Comparison of ENCODE assay signal across 26 cellular contexts in the genomic region with DNA sequence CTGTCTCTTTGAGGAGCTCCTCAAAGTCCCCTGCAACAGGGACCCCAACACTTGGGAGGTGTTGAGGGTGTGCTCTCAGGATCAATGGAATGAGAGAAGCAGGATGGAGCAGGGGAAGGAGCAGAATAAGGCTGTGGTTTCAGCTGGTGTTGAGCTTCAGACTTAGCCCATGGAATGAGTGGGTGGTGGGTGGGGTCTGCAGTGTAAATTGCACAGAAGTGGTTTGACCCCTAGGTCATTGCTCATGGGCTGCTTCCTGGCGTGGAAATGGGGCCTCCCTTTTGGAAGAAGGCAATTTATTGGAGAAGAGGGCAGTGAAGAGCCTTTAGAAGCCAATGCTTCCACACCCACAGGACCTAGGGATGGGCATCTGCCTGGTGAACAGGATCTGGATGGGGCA. TPM values are rescaled to one million over a fixed set of nuclear protein-coding genes. Genes with fewer than 3 reads are reported as not detected.
DNase-seq lines count a peak whose midpoint lies in the region; ATAC-seq and TF ChIP-seq lines count a peak whose summit lies in the region.
"Had no signal": no experiment of that assay in that cellular context is flagged by ENCODE, and none has a peak within 500 bp of the region (broad histone marks: within the 10 kb centered on the region; RNA-seq: fewer than 3 reads in every experiment).

No MANE protein-coding gene starts in this region.

- no peak overlapping the region for H2AFZ ChIP-seq in SK-N-SH (ENCODE audit: low read depth)

- CTCF ChIA-PET in SK-N-SH (lab: Yijun Ruan, JAX): interaction anchor here (1.0 to 1.2 kb wide), 3 partner anchors 29 to 535 kb away, joined by 3 to 5 read pairs (median 4); no protein-coding TSS in a partner anchor

- no peak overlapping the region for H3K27ac Mint-ChIP-seq in stimulated activated naive CD8-positive, alpha-beta T cell treated with anti-CD3 and anti-CD28 coated beads, Interleukin-15, amount 100 ng/mL, for 72 hours
- H3K27ac Mint-ChIP-seq: endodermal cell; natural killer cell treated with Interleukin-12 subunit alpha and Interleukin-12 subunit beta and Interleukin-15 and Interleukin-18, amount 100 ng/mL, for 72 hours had no signal

- no peak for TF ChIP-seq RAD21 in SK-N-SH (IDR thresholded peaks at IDR 0.05; ENCODE audit: low read length)

- H3K4me3 ChIP-seq in right atrium auricular region: no peak overlapping the region
- no peak overlapping the region for H3K4me3 ChIP-seq in SK-N-SH (ENCODE audit: low read depth in 2 of 2, low read length in 1 of 2)
- H3K4me3 ChIP-seq: breast epithelium, coronary artery, sigmoid colon, suprapubic skin, uterus had no signal

- peak; percentile 29 for DNase-seq in stimulated activated naive CD8-positive, alpha-beta T cell treated with anti-CD3 and anti-CD28 coated beads, Interleukin-15, Interleukin-2, amounts not matched to agents 100 U/mL and 50 U/mL, for 24 hours
- DNase-seq in stimulated activated naive CD8-positive, alpha-beta T cell treated with anti-CD3 and anti-CD28 coated beads, Interleukin-15, amount 100 ng/mL, for 72 hours: no peak
- peak; percentile 91 for DNase-seq in SW480 (ENCODE audit: low spot score)
- peak; percentile 44 for DNase-seq in islet precursor cell
- no peak for DNase-seq in NK-92 (lab: John Stamatoyannopoulos, UW; ENCODE audit: unreplicated experiment)
- DNase-seq in right atrium auricular region (ENCODE audit: low spot score): no peak
- no peak for DNase-seq in NCI-H187 treated with DMSO at 0.1 percent for 48 hours (lab: John Stamatoyannopoulos, UW)
- DNase-seq in SK-N-SH: no peak
- DNase-seq: activated CD4-positive, alpha-beta T cell treated with anti-CD3 and anti-CD28 coated beads for 1 hour; glutamatergic neuron; H7; KG1; left cardiac atrium; MV-4-11; NCI-H187; NCI-H226; NCI-H82; OCI-M1; SHP77; sigmoid colon; uterus had no signal

- H3K27ac ChIP-seq in right atrium auricular region: no peak overlapping the region
- H3K27ac ChIP-seq in SK-N-SH (ENCODE audit: low read depth in 2 of 2, low read length in 1 of 2): no peak overlapping the region
- H3K27ac ChIP-seq: breast epithelium, coronary artery, sigmoid colon, suprapubic skin, uterus had no signal

- peaks cover 13 to 17% of the 10 kb centered on the region in 2 donors for H3K9me3 Mint-ChIP-seq in stimulated activated naive CD8-positive, alpha-beta T cell treated with anti-CD3 and anti-CD28 coated beads, Interleukin-15, amount 100 ng/mL, for 72 hours
- H3K9me3 Mint-ChIP-seq: natural killer cell treated with Interleukin-12 subunit alpha and Interleukin-12 subunit beta and Interleukin-15 and Interleukin-18, amount 100 ng/mL, for 72 hours had no signal

- H3K9me3 ChIP-seq in right atrium auricular region (no peaks in the 10 kb centered on the region), SK-N-SH (no peaks in the 10 kb centered on the region)
- H3K9me3 ChIP-seq: uterus had no signal

- POLR2A ChIA-PET in SK-N-SH (lab: Yijun Ruan, JAX): no interaction called here

- no peaks in the 10 kb centered on the region for H3K79me2 ChIP-seq in SK-N-SH (ENCODE audit: insufficient read depth)

- no peak overlapping the region for H3K4me2 ChIP-seq in SK-N-SH

- no peak for ATAC-seq in stimulated activated naive CD8-positive, alpha-beta T cell treated with anti-CD3 and anti-CD28 coated beads, Interleukin-15, Interleukin-2, amounts not matched to agents 100 U/mL and 50 U/mL, for 24 hours
- no peak for ATAC-seq in stimulated activated naive CD8-positive, alpha-beta T cell treated with anti-CD3 and anti-CD28 coated beads, Interleukin-15, amount 100 ng/mL, for 72 hours
- ATAC-seq: left cardiac atrium; natural killer cell treated with Interleukin-12 subunit alpha and Interleukin-12 subunit beta and Interleukin-15 and Interleukin-18, amount 100 ng/mL, for 72 hours had no signal

- no peaks in the 10 kb centered on the region for H3K4me1 ChIP-seq in right atrium auricular region
- no peaks in the 10 kb centered on the region for H3K4me1 ChIP-seq in SK-N-SH (ENCODE audit: control insufficient read depth in 1 of 2, insufficient read depth in 2 of 2, low read depth in 1 of 2, low read length in 1 of 2)
- H3K4me1 ChIP-seq: breast epithelium, sigmoid colon, suprapubic skin, uterus had no signal

- H3K4me1 Mint-ChIP-seq in stimulated activated naive CD8-positive, alpha-beta T cell treated with anti-CD3 and anti-CD28 coated beads, Interleukin-15, amount 100 ng/mL, for 72 hours: peaks cover 53% of the 10 kb centered on the region

- H3K27me3 Mint-ChIP-seq in stimulated activated naive CD8-positive, alpha-beta T cell treated with anti-CD3 and anti-CD28 coated beads, Interleukin-15, amount 100 ng/mL, for 72 hours: peaks cover 37% of the 10 kb centered on the region

- H3K4me3 Mint-ChIP-seq in stimulated activated naive CD8-positive, alpha-beta T cell treated with anti-CD3 and anti-CD28 coated beads, Interleukin-15, amount 100 ng/mL, for 72 hours: no peak overlapping the region
- H3K4me3 Mint-ChIP-seq: endodermal cell; natural killer cell treated with Interleukin-12 subunit alpha and Interleukin-12 subunit beta and Interleukin-15 and Interleukin-18, amount 100 ng/mL, for 72 hours had no signal

- no peak overlapping the region for H3K9ac ChIP-seq in SK-N-SH

- no peaks in the 10 kb centered on the region for H3K9me2 ChIP-seq in SK-N-SH

- H4K20me1 ChIP-seq in SK-N-SH (ENCODE audit: insufficient read depth): no peaks in the 10 kb centered on the region

- 18% methylated on average over 1 of the region's 1 CpG for WGBS in SK-N-SH (ENCODE audit: low lambda C conversion rate)

- H3K27me3 ChIP-seq in right atrium auricular region (no peaks in the 10 kb centered on the region), SK-N-SH (ENCODE audit: insufficient read depth) (peaks cover 4% of the 10 kb centered on the region; the same call in 1 of the 2 replicates)
- H3K27me3 ChIP-seq: breast epithelium had no signal

- no peak for TF ChIP-seq CTCF in right atrium auricular region (IDR thresholded peaks at IDR 0.05)
- TF ChIP-seq CTCF in SK-N-SH (IDR thresholded peaks at IDR 0.05): no peak

- H3F3A ChIP-seq in SK-N-SH (replicated peaks; ENCODE audit: insufficient read depth): no peaks in the 10 kb centered on the region

- H3K36me3 ChIP-seq in right atrium auricular region (no peaks in the 10 kb centered on the region), SK-N-SH (replicated peaks in 1 of 2; ENCODE audit: control insufficient read depth in 1 of 2, insufficient read depth in 2 of 2, low read length in 1 of 2) (no peaks in the 10 kb centered on the region)
- H3K36me3 ChIP-seq: breast epithelium, sigmoid colon, suprapubic skin, uterus had no signal

- no peak for TF ChIP-seq EP300 in SK-N-SH (IDR thresholded peaks at IDR 0.05; ENCODE audit: borderline replicate concordance in 1 of 2, low read depth in 1 of 2, low read length in 1 of 2)

TF ChIP-seq in SK-N-SH, 30 proteins besides CTCF, POLR2A, EP300 and RAD21 (continues in another document):
- TF ChIP-seq RCOR1 (IDR thresholded peaks at IDR 0.05; ENCODE audit: low read length): no peak
- TF ChIP-seq, protein P1, sequence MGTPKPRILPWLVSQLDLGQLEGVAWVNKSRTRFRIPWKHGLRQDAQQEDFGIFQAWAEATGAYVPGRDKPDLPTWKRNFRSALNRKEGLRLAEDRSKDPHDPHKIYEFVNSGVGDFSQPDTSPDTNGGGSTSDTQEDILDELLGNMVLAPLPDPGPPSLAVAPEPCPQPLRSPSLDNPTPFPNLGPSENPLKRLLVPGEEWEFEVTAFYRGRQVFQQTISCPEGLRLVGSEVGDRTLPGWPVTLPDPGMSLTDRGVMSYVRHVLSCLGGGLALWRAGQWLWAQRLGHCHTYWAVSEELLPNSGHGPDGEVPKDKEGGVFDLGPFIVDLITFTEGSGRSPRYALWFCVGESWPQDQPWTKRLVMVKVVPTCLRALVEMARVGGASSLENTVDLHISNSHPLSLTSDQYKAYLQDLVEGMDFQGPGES (IDR thresholded peaks at IDR 0.05; ENCODE audit: low read depth, low read length): no peak
- no peak for TF ChIP-seq POLR2AphosphoS5 (IDR thresholded peaks at IDR 0.05; ENCODE audit: low read depth, low read length)
- TF ChIP-seq TAF1 (IDR thresholded peaks at IDR 0.05; ENCODE audit: borderline replicate concordance, low read depth, low read length): no peak
- TF ChIP-seq SMC3 (IDR thresholded peaks at IDR 0.05; ENCODE audit: low read depth, low read length): no peak
- TF ChIP-seq GABPA (IDR thresholded peaks at IDR 0.05; ENCODE audit: low read depth): no peak
- no peak for TF ChIP-seq EZH2phosphoT487 (IDR thresholded peaks at IDR 0.05; ENCODE audit: borderline replicate concordance, low read depth)
- TF ChIP-seq, protein P2, sequence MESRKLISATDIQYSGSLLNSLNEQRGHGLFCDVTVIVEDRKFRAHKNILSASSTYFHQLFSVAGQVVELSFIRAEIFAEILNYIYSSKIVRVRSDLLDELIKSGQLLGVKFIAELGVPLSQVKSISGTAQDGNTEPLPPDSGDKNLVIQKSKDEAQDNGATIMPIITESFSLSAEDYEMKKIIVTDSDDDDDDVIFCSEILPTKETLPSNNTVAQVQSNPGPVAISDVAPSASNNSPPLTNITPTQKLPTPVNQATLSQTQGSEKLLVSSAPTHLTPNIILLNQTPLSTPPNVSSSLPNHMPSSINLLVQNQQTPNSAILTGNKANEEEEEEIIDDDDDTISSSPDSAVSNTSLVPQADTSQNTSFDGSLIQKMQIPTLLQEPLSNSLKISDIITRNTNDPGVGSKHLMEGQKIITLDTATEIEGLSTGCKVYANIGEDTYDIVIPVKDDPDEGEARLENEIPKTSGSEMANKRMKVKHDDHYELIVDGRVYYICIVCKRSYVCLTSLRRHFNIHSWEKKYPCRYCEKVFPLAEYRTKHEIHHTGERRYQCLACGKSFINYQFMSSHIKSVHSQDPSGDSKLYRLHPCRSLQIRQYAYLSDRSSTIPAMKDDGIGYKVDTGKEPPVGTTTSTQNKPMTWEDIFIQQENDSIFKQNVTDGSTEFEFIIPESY (IDR thresholded peaks at IDR 0.05; ENCODE audit: borderline replicate concordance, low read depth): no peak
- no peak for TF ChIP-seq ELF1 (IDR thresholded peaks at IDR 0.05)
- no peak for TF ChIP-seq TCF12 (IDR thresholded peaks at IDR 0.05)
- no peak for TF ChIP-seq NRF1 (IDR thresholded peaks at IDR 0.05; ENCODE audit: low read depth, low read length)
- no peak for TF ChIP-seq TEAD4 (IDR thresholded peaks at IDR 0.05; ENCODE audit: borderline replicate concordance, insufficient read depth)
- TF ChIP-seq RXRA (IDR thresholded peaks at IDR 0.05; ENCODE audit: borderline replicate concordance, low read depth): no peak
- no peak for TF ChIP-seq JUND (IDR thresholded peaks at IDR 0.05)
- no peak for TF ChIP-seq GATA2 (CRISPR knock-in tag; IDR thresholded peaks at IDR 0.05)
- TF ChIP-seq CHD2 (IDR thresholded peaks at IDR 0.05; ENCODE audit: low read length, partially characterized antibody): no peak
- TF ChIP-seq MEF2A (IDR thresholded peaks at IDR 0.05; ENCODE audit: borderline replicate concordance, low read depth): no peak
- TF ChIP-seq RFX5 (IDR thresholded peaks at IDR 0.05; ENCODE audit: low read length): no peak

RNA-seq across cellular contexts. Expression of a gene that starts 37.0 kb away (rescaled TPM):
- 1 to 10 TPM in 1 of 2 donors, under 1 TPM in 1; 0.70 to 2.3 TPM for total RNA-seq in right atrium auricular region
- 11.2 and 13.8 TPM in 2 replicates for polyA plus RNA-seq in SK-N-SH (2012; rRNA removed)
- polyA plus RNA-seq in SK-N-SH (2012; cell fraction: cytosol; rRNA removed): 5.9 and 9.2 TPM in 2 replicates
- 17.5 and 21.8 TPM in 2 replicates for polyA plus RNA-seq in SK-N-SH (2012; cell fraction: nucleus; rRNA removed)
- total RNA-seq: natural killer cell treated with Interleukin-12 subunit alpha and Interleukin-12 subunit beta and Interleukin-15 and Interleukin-18, amount 100 ng/mL, for 72 hours had no signal

Comparison
In these comparisons a context has a peak if more than half of its experiments do, and no peak if none do; other contexts are left out.
1. DNase-seq: peak in stimulated activated naive CD8-positive, alpha-beta T cell treated with anti-CD3 and anti-CD28 coated beads, Interleukin-15, Interleukin-2, amounts not matched to agents 100 U/mL and 50 U/mL, for 24 hours (single experiment), SW480 (single experiment) and islet precursor cell (single experiment); none in stimulated activated naive CD8-positive, alpha-beta T cell treated with anti-CD3 and anti-CD28 coated beads, Interleukin-15, amount 100 ng/mL, for 72 hours (0 of 2), NK-92 (single experiment), right atrium auricular region (single experiment), NCI-H187 treated with DMSO at 0.1 percent for 48 hours (single experiment) and SK-N-SH (single experiment).